14 cellular contexts compared by ENCODE assay signal in the genomic region with DNA sequence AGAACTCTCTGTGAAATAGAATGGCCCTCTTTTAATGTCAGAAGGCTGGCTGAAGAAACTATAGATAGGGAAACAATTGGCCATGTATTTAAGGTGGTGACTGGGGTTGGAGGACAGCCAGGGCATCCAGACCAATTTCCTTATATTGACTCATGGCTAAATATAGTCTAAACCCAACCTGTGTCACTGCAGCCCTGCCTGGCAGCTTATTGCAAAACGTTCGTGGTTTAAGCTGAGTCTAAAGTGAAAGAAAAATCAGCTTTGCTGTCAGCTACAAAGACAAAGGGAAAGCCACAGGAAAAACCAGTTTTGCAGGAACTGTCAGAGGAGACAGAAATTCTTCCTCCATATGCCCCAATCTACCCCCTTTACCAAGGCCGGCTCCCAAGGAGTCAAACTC.
DNase-seq lines count a peak whose midpoint lies in the region; ATAC-seq and TF ChIP-seq lines count a peak whose summit lies in the region.
"Had no signal": no experiment of that assay in that cellular context is flagged by ENCODE, and none has a peak within 500 bp of the region (broad histone marks: within the 10 kb centered on the region; RNA-seq: fewer than 3 reads in every experiment).

No MANE protein-coding gene starts in this region.

- H2AK5ac ChIP-seq in mesenchymal stem cell (ENCODE audit: low read length, severe bottlenecking) = no peak overlapping the region

- peak overlapping the region; percentile 63 for H3K4me2 ChIP-seq in MM.1S (ENCODE audit: low read depth, low read length)
- H3K4me2 ChIP-seq in mesenchymal stem cell (ENCODE audit: low read length, poor library complexity, severe bottlenecking) = no peak overlapping the region

- H3K14ac ChIP-seq in mesenchymal stem cell (ENCODE audit: low read length in 2 of 2) = no peak overlapping the region

- 84% methylated on average over 3 of the region's 3 CpGs for WGBS in mesenchymal stem cell
- WGBS in ovary, 3 donors = 84 to 86% (median 86%) methylated on average over 3 of the region's 3 CpGs

- H3K4me1 ChIP-seq in MM.1S (ENCODE audit: low read length) (peaks cover 8% of the 10 kb centered on the region; the same call in 1 of the 2 replicates), adipocyte (ENCODE audit: control insufficient read depth, insufficient read depth, low read length) (no peaks in the 10 kb centered on the region), mesenchymal stem cell (ENCODE audit: control insufficient read depth, insufficient read depth, low read depth, low read length) (no peaks in the 10 kb centered on the region), ovary (ENCODE audit: insufficient read depth) (no peaks in the 10 kb centered on the region)
- H3K4me1 ChIP-seq: Peyer's patch, tibial artery had no signal

- H3K27ac Mint-ChIP-seq in activated CD4-positive, alpha-beta T cell treated with anti-CD3 and anti-CD28 coated beads for 36 hours = no peak overlapping the region
- H3K27ac Mint-ChIP-seq: activated B cell treated with CpG ODN at 0.5 μM for 24 hours; activated T-helper 2 cell treated with anti-CD3 and anti-CD28 coated beads, Interferon-gamma antibody, Interleukin-2, Interleukin-4, amounts not matched to agents 10 μg/mL and 5 μg/mL and 100 μg/mL, durations not matched to agents 14 hours and 24 hours and 36 hours; progenitor cell of endocrine pancreas had no signal

- no peak overlapping the region for H3K23ac ChIP-seq in mesenchymal stem cell (ENCODE audit: low read length in 2 of 2)

- H3K9me2 ChIP-seq in MM.1S (replicated peaks; ENCODE audit: insufficient read depth, low read length) = no peaks in the 10 kb centered on the region

- H2BK5ac ChIP-seq in mesenchymal stem cell (ENCODE audit: low read depth, low read length, poor library complexity, severe bottlenecking) = no peak overlapping the region

- peak; percentile 5 for DNase-seq in ELF-1 (ENCODE audit: low read depth, low spot score)
- DNase-seq in MM.1S = peak; percentile 54
- DNase-seq in adipocyte (ENCODE audit: low read depth) = peak; percentile 34
- DNase-seq in mesenchymal stem cell = peak; percentile 57
- DNase-seq in ovary = no peak
- no peak for DNase-seq in DMS114 treated with DMSO at 0.1 percent for 48 hours (lab: John Stamatoyannopoulos, UW; ENCODE audit: unreplicated experiment)
- DNase-seq in activated CD4-positive, alpha-beta T cell treated with anti-CD3 and anti-CD28 coated beads for 36 hours = no peak
- DNase-seq: activated B cell treated with CpG ODN at 0.5 μM for 24 hours, HCEC 1CT, Peyer's patch, tibial artery had no signal

- intact Hi-C loops in ovary (cut with DNase I) = no loop called here
- intact Hi-C loops in activated CD4-positive, alpha-beta T cell treated with anti-CD3 and anti-CD28 coated beads for 36 hours (cut with DNase I, micrococcal nuclease) = no loop called here

- H3K27me3 ChIP-seq in MM.1S (replicated peaks; ENCODE audit: insufficient read depth, low read length) (no peaks in the 10 kb centered on the region), adipocyte (replicated peaks; ENCODE audit: control insufficient read depth, insufficient read depth, low read length) (no peaks in the 10 kb centered on the region), mesenchymal stem cell (ENCODE audit: control insufficient read depth in 1 of 2, insufficient read depth in 1 of 2, low read length in 2 of 2) (no peaks in the 10 kb centered on the region), ovary (no peaks in the 10 kb centered on the region)
- H3K27me3 ChIP-seq: Peyer's patch, tibial artery had no signal

- H3K4me3 ChIP-seq in MM.1S (ENCODE audit: low read length) (peak overlapping the region; percentile 39), adipocyte (ENCODE audit: low read length) (no peak overlapping the region), mesenchymal stem cell (ENCODE audit: insufficient read depth in 1 of 2, low read depth in 1 of 2, low read length in 2 of 2) (no peak overlapping the region), ovary (no peak overlapping the region)
- H3K4me3 ChIP-seq: Peyer's patch, tibial artery had no signal

- H3K9me3 ChIP-seq in MM.1S (replicated peaks; ENCODE audit: insufficient read depth, low read length) = no peaks in the 10 kb centered on the region
- peaks cover 34% of the 10 kb centered on the region for H3K9me3 ChIP-seq in adipocyte (ENCODE audit: control insufficient read depth, low read length)
- H3K9me3 ChIP-seq in mesenchymal stem cell (ENCODE audit: control insufficient read depth, low read length) = peaks cover 60% of the 10 kb centered on the region
- peaks cover 0 to 4% of the 10 kb centered on the region in 2 donors for H3K9me3 ChIP-seq in ovary

- no peaks in the 10 kb centered on the region for H3F3A ChIP-seq in MM.1S (ENCODE audit: insufficient read depth, low read length)

- peak overlapping the region; percentile 26; the same call in 1 of the 2 replicates for H3K27ac ChIP-seq in MM.1S (ENCODE audit: low read length)
- no peak overlapping the region for H3K27ac ChIP-seq in mesenchymal stem cell (ENCODE audit: low read length, poor library complexity, severe bottlenecking)
- no peak overlapping the region for H3K27ac ChIP-seq in ovary
- H3K27ac ChIP-seq: Peyer's patch, tibial artery had no signal

- no peak overlapping the region for H3K4ac ChIP-seq in mesenchymal stem cell (ENCODE audit: low read depth in 1 of 2, low read length in 2 of 2)

- H3K4me1 Mint-ChIP-seq in activated CD4-positive, alpha-beta T cell treated with anti-CD3 and anti-CD28 coated beads for 36 hours = no peaks in the 10 kb centered on the region
- H3K4me1 Mint-ChIP-seq: activated B cell treated with CpG ODN at 0.5 μM for 24 hours had no signal

- no peak overlapping the region for H3K18ac ChIP-seq in mesenchymal stem cell (ENCODE audit: low read depth in 1 of 2, low read length in 2 of 2)

- H4K91ac ChIP-seq in mesenchymal stem cell (ENCODE audit: low read length) = no peak overlapping the region

- H3K79me1 ChIP-seq in mesenchymal stem cell (replicated peaks; ENCODE audit: low read length, poor library complexity, severe bottlenecking) = no peaks in the 10 kb centered on the region

- no peak for ATAC-seq in HG03442 (IDR thresholded peaks at IDR 0.05; ENCODE audit: unreplicated experiment)
- ATAC-seq in activated CD4-positive, alpha-beta T cell treated with anti-CD3 and anti-CD28 coated beads for 36 hours = no peak

- no peaks in the 10 kb centered on the region for H3K79me2 ChIP-seq in MM.1S (ENCODE audit: low read length)

- no peak for TF ChIP-seq POLR2A in ovary (IDR thresholded peaks at IDR 0.05)

- CTCF ChIA-PET in activated CD4-positive, alpha-beta T cell treated with anti-CD3 and anti-CD28 coated beads for 36 hours (lab: Charles Lee) = no interaction called here

- POLR2A ChIA-PET in activated CD4-positive, alpha-beta T cell treated with anti-CD3 and anti-CD28 coated beads for 36 hours (lab: Charles Lee) = no interaction called here

- H3K9ac ChIP-seq in MM.1S (ENCODE audit: low read length) (0 out of 2 replicates have a peak overlapping the region, but pooled peaks have one; percentile 12), adipocyte (ENCODE audit: low read length) (no peak overlapping the region), mesenchymal stem cell (ENCODE audit: low read length) (no peak overlapping the region)

- TF ChIP-seq CTCF in MM.1S (IDR thresholded peaks at IDR 0.05; ENCODE audit: low read length) = no peak
- TF ChIP-seq CTCF in ovary (IDR thresholded peaks at IDR 0.05) = no peak

- TF ChIP-seq EP300 in ovary (IDR thresholded peaks at IDR 0.05) = no peak

- H2BK12ac ChIP-seq in mesenchymal stem cell (ENCODE audit: low read length in 2 of 2) = no peak overlapping the region

- no peaks in the 10 kb centered on the region for H4K20me1 ChIP-seq in MM.1S (ENCODE audit: insufficient read depth, low read length)

- H3K9me3 Mint-ChIP-seq in activated CD4-positive, alpha-beta T cell treated with anti-CD3 and anti-CD28 coated beads for 36 hours (ENCODE audit: low read depth) = peaks cover 40% of the 10 kb centered on the region

- H3K27me3 Mint-ChIP-seq in activated CD4-positive, alpha-beta T cell treated with anti-CD3 and anti-CD28 coated beads for 36 hours = no peaks in the 10 kb centered on the region
- H3K27me3 Mint-ChIP-seq: activated B cell treated with CpG ODN at 0.5 μM for 24 hours, progenitor cell of endocrine pancreas had no signal

- H4K8ac ChIP-seq in mesenchymal stem cell (ENCODE audit: low read length) = no peak overlapping the region

- H3K36me3 ChIP-seq in MM.1S (replicated peaks; ENCODE audit: insufficient read depth, low read length) = no peaks in the 10 kb centered on the region
- H3K36me3 ChIP-seq in adipocyte (ENCODE audit: control insufficient read depth, insufficient read depth, low read length, severe bottlenecking) = no peaks in the 10 kb centered on the region
- no peaks in the 10 kb centered on the region for H3K36me3 ChIP-seq in mesenchymal stem cell (ENCODE audit: control insufficient read depth in 1 of 2, insufficient read depth in 2 of 2, low read depth in 1 of 2, low read length in 2 of 2)
- H3K36me3 ChIP-seq in ovary = no peaks in the 10 kb centered on the region
- H3K36me3 ChIP-seq: Peyer's patch, tibial artery had no signal

- H3K36me3 Mint-ChIP-seq in activated CD4-positive, alpha-beta T cell treated with anti-CD3 and anti-CD28 coated beads for 36 hours (ENCODE audit: low read depth) = no peaks in the 10 kb centered on the region

- no peak overlapping the region for H2BK120ac ChIP-seq in mesenchymal stem cell (ENCODE audit: low read depth, low read length)

- H2BK15ac ChIP-seq in mesenchymal stem cell (ENCODE audit: low read depth, poor library complexity, severe bottlenecking) = no peak overlapping the region

- H2AFZ ChIP-seq in MM.1S (ENCODE audit: low read length) (peak overlapping the region; percentile 62), mesenchymal stem cell (ENCODE audit: low read depth, low read length) (no peak overlapping the region)

- no peak overlapping the region for H3K4me3 Mint-ChIP-seq in activated CD4-positive, alpha-beta T cell treated with anti-CD3 and anti-CD28 coated beads for 36 hours
- H3K4me3 Mint-ChIP-seq: activated B cell treated with CpG ODN at 0.5 μM for 24 hours had no signal

Comparison
In these comparisons a context has a peak if more than half of its experiments do, and no peak if none do; other contexts are left out.
1. DNase-seq: peak in ELF-1 (single experiment), MM.1S (single experiment), adipocyte (single experiment) and mesenchymal stem cell (single experiment); none in ovary (0 of 5), DMS114 treated with DMSO at 0.1 percent for 48 hours (single experiment) and activated CD4-positive, alpha-beta T cell treated with anti-CD3 and anti-CD28 coated beads for 36 hours (single experiment).